ENCODE assay signal across 8 cellular contexts in genomic region chr1:223707270-223708000, GRCh38.
A peak's percentile ranks its signal among the peaks of the same experiment; 100 is the strongest.
DNase-seq lines count a peak whose midpoint lies in the region; ATAC-seq and TF ChIP-seq lines count a peak whose summit lies in the region.

No MANE protein-coding gene starts in this region.

- H3K9me3 ChIP-seq in mucosa of rectum (ENCODE audit: control insufficient read depth in 2 of 2, low read length in 2 of 2): no peaks in the 10 kb centered on the region

- peaks cover 14 to 43% of the 10 kb centered on the region in 2 donors for H3K4me1 ChIP-seq in mucosa of rectum (ENCODE audit: control insufficient read depth in 2 of 2, insufficient read depth in 2 of 2, low read length in 2 of 2)

- H3K9ac ChIP-seq in mucosa of rectum (ENCODE audit: low read depth in 1 of 2, low read length in 2 of 2): peak overlapping the region; percentile 38 to 51

- H3K4me3 ChIP-seq in choroid plexus epithelial cell (ENCODE audit: low read depth, low read length): no peak overlapping the region
- peak overlapping the region; percentile 22 to 42 for H3K4me3 ChIP-seq in mucosa of rectum (ENCODE audit: low read length in 2 of 2)

- no peaks in the 10 kb centered on the region for H3K36me3 ChIP-seq in mucosa of rectum (ENCODE audit: control insufficient read depth in 2 of 2, insufficient read depth in 2 of 2, low read length in 2 of 2)

- DNase-seq in ELF-1 (ENCODE audit: low read depth, low spot score) (peak; percentile 79), NCI-H2196 treated with DMSO at 0.1 percent for 48 hours (lab: John Stamatoyannopoulos, UW; ENCODE audit: unreplicated experiment) (peak; percentile 93), choroid plexus epithelial cell (ENCODE audit: low read depth) (peak; percentile 97), activated gamma-delta T cell (lab: John Stamatoyannopoulos, UW) (no peak), NCI-H1694 treated with DMSO at 0.1 percent for 48 hours (lab: John Stamatoyannopoulos, UW) (no peak)

- no peak for ATAC-seq in HG03196 (IDR thresholded peaks at IDR 0.05; ENCODE audit: unreplicated experiment)
- ATAC-seq in GM19452 (IDR thresholded peaks at IDR 0.05; ENCODE audit: unreplicated experiment): no peak

- H3K27ac ChIP-seq in mucosa of rectum (ENCODE audit: low read depth in 2 of 2, low read length in 2 of 2): peak overlapping the region; percentile 86 to 90

- no peak for TF ChIP-seq CTCF in choroid plexus epithelial cell (conservative IDR thresholded peaks at IDR 0.05; ENCODE audit: low read depth, low read length)

- H3K27me3 ChIP-seq in mucosa of rectum (ENCODE audit: control insufficient read depth in 2 of 2, insufficient read depth in 2 of 2, low read length in 2 of 2): no peaks in the 10 kb centered on the region

Comparison
In these comparisons a context has a peak if more than half of its experiments do, and no peak if none do; other contexts are left out.
1. DNase-seq: peak in ELF-1 (single experiment), NCI-H2196 treated with DMSO at 0.1 percent for 48 hours (single experiment) and choroid plexus epithelial cell (single experiment); none in activated gamma-delta T cell (single experiment) and NCI-H1694 treated with DMSO at 0.1 percent for 48 hours (single experiment).